In genomic region chr2:174787485-174788205, GRCh38 we compare ENCODE assay signal across 1 cellular context.
TF ChIP-seq lines count a peak whose summit lies in the region.

No MANE protein-coding gene starts in this region.

TF ChIP-seq in IMR-90, 13 proteins besides CTCF, POLR2A, EP300 and RAD21 (continued from another document):
- TF ChIP-seq ELK1 (IDR thresholded peaks at IDR 0.05; ENCODE audit: borderline replicate concordance, low read depth, low read length) (no peak), MAFK (IDR thresholded peaks at IDR 0.05; ENCODE audit: low read depth, low read length) (peak; percentile 30; the same call in 1 of the 2 replicates), RFX5 (IDR thresholded peaks at IDR 0.05; ENCODE audit: low read depth, low read length) (no peak), CEBPB (IDR thresholded peaks at IDR 0.05; ENCODE audit: low read depth, low read length) (no peak), CHD1 (IDR thresholded peaks at IDR 0.05; ENCODE audit: low read depth, low read length) (no peak), SMC3 (IDR thresholded peaks at IDR 0.05; ENCODE audit: low read depth, low read length) (no peak), MAZ (IDR thresholded peaks at IDR 0.05; ENCODE audit: borderline replicate concordance, low read depth, low read length) (peak; percentile 80; the same call in 1 of the 2 replicates), BHLHE40 (IDR thresholded peaks at IDR 0.05; ENCODE audit: low read depth, low read length) (no peak), NFE2L2 (IDR thresholded peaks at IDR 0.05; ENCODE audit: low read depth, low read length) (peak; percentile 50), USF2 (IDR thresholded peaks at IDR 0.05; ENCODE audit: low read depth, low read length) (no peak), MXI1 (IDR thresholded peaks at IDR 0.05; ENCODE audit: borderline replicate concordance, low read depth, low read length) (no peak)
